ENCODE assay signal across 8 cellular contexts in genomic region chr18:3448845-3449701, GRCh38. TPM values are rescaled to one million over a fixed set of nuclear protein-coding genes. Genes with fewer than 3 reads are reported as not detected.
DNase-seq lines count a peak whose midpoint lies in the region; ATAC-seq and TF ChIP-seq lines count a peak whose summit lies in the region.

No MANE protein-coding gene starts in this region.

- WGBS in right lobe of liver (ENCODE audit: insufficient coverage, low coverage, low lambda C conversion rate, missing lambda C conversion rate): under 1% methylated on average over 35 of the region's 57 CpGs

- ATAC-seq in HG02870 (IDR thresholded peaks at IDR 0.05; ENCODE audit: unreplicated experiment): peak; percentile 52
- ATAC-seq in right lobe of liver: peak; percentile 24 to 41 (median 28)

- peak; percentile 95 for TF ChIP-seq POLR2A in right lobe of liver (IDR thresholded peaks at IDR 0.05)

- no peak for TF ChIP-seq CTCF in right lobe of liver (IDR thresholded peaks at IDR 0.05)

- peaks cover 0 to 6% (median 0%) of the 10 kb centered on the region in 4 donors for H3K4me1 ChIP-seq in right lobe of liver

- no peaks in the 10 kb centered on the region for H3K9me3 ChIP-seq in right lobe of liver

- no peaks in the 10 kb centered on the region for H3K36me3 ChIP-seq in right lobe of liver

- H3K4me3 ChIP-seq in right lobe of liver: peak overlapping the region; percentile 73 to 79 (median 74)

- intact Hi-C loops in right lobe of liver (cut with DNase I): no loop called here

- peak overlapping the region; percentile 99 for H3K27ac ChIP-seq in right lobe of liver

- peak; percentile 58 to 85 (median 77) for DNase-seq in NCI-H1417 (lab: John Stamatoyannopoulos, UW)
- DNase-seq in NCI-H1417 treated with DMSO at 0.1 percent for 48 hours (lab: John Stamatoyannopoulos, UW): no peak
- DNase-seq in NCI-H446 (lab: John Stamatoyannopoulos, UW): peak; percentile 53 to 78
- peak; percentile 85 for DNase-seq in activated CD4-positive, alpha-beta T cell treated with anti-CD3 and anti-CD28 coated beads for 48 hours
- peak; percentile 95 for DNase-seq in dedifferentiated amniotic fluid mesenchymal stem cell (ENCODE audit: extremely low spot score)
- peak; percentile 87 to 92 (median 88) for DNase-seq in right lobe of liver
- peak; percentile 57 to 72 for DNase-seq in stimulated activated CD4-positive, alpha-beta T cell treated with anti-CD3 and anti-CD28 coated beads, Interleukin-4, amount 100 ng/mL, for 48 hours (ENCODE audit: low read depth in 2 of 2)

- H3K27me3 ChIP-seq in right lobe of liver: no peaks in the 10 kb centered on the region

RNA-seq across cellular contexts. Expression of gene TGIF1, which starts 0.9 kb away (rescaled TPM):
- 10 to 100 TPM; 11.3 to 41.4 (median 22.3) TPM for total RNA-seq in right lobe of liver
